Comparison of ENCODE assay signal across 17 cellular contexts in genomic region chr9:15480028-15480427, GRCh38.
"Had no signal": no experiment of that assay in that cellular context is flagged by ENCODE, and none has a peak within 500 bp of the region (broad histone marks: within the 10 kb centered on the region; RNA-seq: fewer than 3 reads in every experiment).

No MANE protein-coding gene starts in this region.

- H3K27ac ChIP-seq: parathyroid adenoma, transverse colon had no signal

- H3K9me3 Mint-ChIP-seq: activated CD4-positive, alpha-beta T cell treated with anti-CD3 and anti-CD28 coated beads, Interleukin-2, amount 10 ng/mL, durations not matched to agents 7 days and 5 days; brain; stimulated activated naive B cell treated with anti-CD40 and anti-IgM and Interleukin-4, amounts not matched to agents 10 μg/mL and 1 μg/mL and 100 μg/mL, for 72 hours; T-helper 2 cell treated with Interferon-gamma antibody and Interleukin-4, amounts not matched to agents 5 μg/mL and 100 μg/mL, for 36 hours had no signal

- H3K9ac ChIP-seq: parathyroid adenoma had no signal

- H2AFZ ChIP-seq: parathyroid adenoma had no signal

- H3K27me3 Mint-ChIP-seq: activated CD4-positive, alpha-beta T cell treated with anti-CD3 and anti-CD28 coated beads, Interleukin-2, amount 10 ng/mL, durations not matched to agents 7 days and 5 days; brain; stimulated activated naive B cell treated with anti-CD40 and anti-IgM and Interleukin-4, amounts not matched to agents 10 μg/mL and 1 μg/mL and 100 μg/mL, for 72 hours had no signal

- H3K79me2 ChIP-seq: parathyroid adenoma had no signal

- H3K9me3 ChIP-seq: transverse colon had no signal

- DNase-seq: activated CD4-positive, alpha-beta T cell treated with anti-CD3 and anti-CD28 coated beads, Interleukin-2, amount 10 ng/mL, durations not matched to agents 7 days and 5 days; activated CD4-positive, CD25-positive, alpha-beta regulatory T cell; activated naive CD4-positive, alpha-beta T cell treated with anti-CD3 and anti-CD28 coated beads, Interleukin-2, amount 50 U/mL, for 16 hours; activated T-cell treated with anti-CD3 and anti-CD28 coated beads for 4 hours; amniotic stem cell; effector CD8-positive, alpha-beta T cell; foreskin fibroblast; glutamatergic neuron; left colon; stimulated activated CD4-positive, alpha-beta T cell treated with anti-CD3 and anti-CD28 coated beads, Interleukin-12 subunit alpha, Interleukin-12 subunit beta, amount 100 ng/mL, for 4 hours; stimulated activated CD4-positive, alpha-beta T cell treated with anti-CD3 and anti-CD28 coated beads, Interleukin-2, amount 100 ng/mL, for 24 hours; stimulated activated naive B cell treated with anti-CD40 and anti-IgM and Interleukin-4, amounts not matched to agents 10 μg/mL and 1 μg/mL and 100 μg/mL, for 72 hours; SW 1271; transverse colon had no signal

- H3K27ac Mint-ChIP-seq: activated CD4-positive, alpha-beta T cell treated with anti-CD3 and anti-CD28 coated beads, Interleukin-2, amount 10 ng/mL, durations not matched to agents 7 days and 5 days; stimulated activated naive B cell treated with anti-CD40 and anti-IgM and Interleukin-4, amounts not matched to agents 10 μg/mL and 1 μg/mL and 100 μg/mL, for 72 hours; T-helper 2 cell treated with Interferon-gamma antibody and Interleukin-4, amounts not matched to agents 5 μg/mL and 100 μg/mL, for 36 hours had no signal

- H3K4me3 Mint-ChIP-seq: activated CD4-positive, alpha-beta T cell treated with anti-CD3 and anti-CD28 coated beads, Interleukin-2, amount 10 ng/mL, durations not matched to agents 7 days and 5 days; brain; stimulated activated naive B cell treated with anti-CD40 and anti-IgM and Interleukin-4, amounts not matched to agents 10 μg/mL and 1 μg/mL and 100 μg/mL, for 72 hours; T-helper 2 cell treated with Interferon-gamma antibody and Interleukin-4, amounts not matched to agents 5 μg/mL and 100 μg/mL, for 36 hours had no signal

- H3K27me3 ChIP-seq: transverse colon had no signal

- H3K4me3 ChIP-seq: transverse colon had no signal

- H3K4me1 ChIP-seq: parathyroid adenoma, transverse colon had no signal

- ATAC-seq: left colon; stimulated activated naive B cell treated with anti-CD40 and anti-IgM and Interleukin-4, amounts not matched to agents 10 μg/mL and 1 μg/mL and 100 μg/mL, for 72 hours had no signal
